Comparison of ENCODE assay signal across 1 cellular context in genomic region chr1:21670059-21670881, GRCh38.
TF ChIP-seq lines count a peak whose summit lies in the region.

No MANE protein-coding gene starts in this region.

TF ChIP-seq in IMR-90, 13 proteins besides CTCF, POLR2A, EP300 and RAD21 (continued from another document):
- TF ChIP-seq ELK1 (IDR thresholded peaks at IDR 0.05; ENCODE audit: borderline replicate concordance, low read depth, low read length) (no peak), FOS (IDR thresholded peaks at IDR 0.05; ENCODE audit: low read depth, low read length) (no peak)
